Comparison of ENCODE assay signal across 34 cellular contexts in genomic region chrX:116246261-116246660, GRCh38.
A peak's percentile ranks its signal among the peaks of the same experiment; 100 is the strongest.
DNase-seq lines count a peak whose midpoint lies in the region; ATAC-seq, FAIRE-seq and TF ChIP-seq lines count a peak whose summit lies in the region.
"Had no signal": no experiment of that assay in that cellular context is flagged by ENCODE, and none has a peak within 500 bp of the region (broad histone marks: within the 10 kb centered on the region; RNA-seq: fewer than 3 reads in every experiment).

No MANE protein-coding gene starts in this region.

- H3K27me3 ChIP-seq in breast epithelium (no peaks in the 10 kb centered on the region), astrocyte (ENCODE audit: insufficient read depth, low read length) (no peaks in the 10 kb centered on the region)
- H3K27me3 ChIP-seq: adrenal gland, cardiac muscle cell, gastrocnemius medialis, ovary, upper lobe of left lung had no signal

- peak overlapping the region; percentile 33 for H3K4me2 ChIP-seq in astrocyte (ENCODE audit: low read length)
- H3K4me2 ChIP-seq: KMS-11 had no signal

- H3K36me3 Mint-ChIP-seq in MCF 10A (ENCODE audit: insufficient read depth, unreplicated experiment) (no peaks in the 10 kb centered on the region), astrocyte (ENCODE audit: low read depth, unreplicated experiment) (no peaks in the 10 kb centered on the region)
- H3K36me3 Mint-ChIP-seq: memory B cell; stimulated activated memory B cell treated with anti-CD40 and anti-IgM and Interleukin-4, amounts not matched to agents 10 μg/mL and 1 μg/mL and 100 μg/mL, for 72 hours had no signal

- no peak for ATAC-seq in stimulated activated naive CD8-positive, alpha-beta T cell treated with anti-CD3 and anti-CD28 coated beads, Interleukin-15, amount 100 ng/mL, for 72 hours
- no peak for ATAC-seq in GM18502 (IDR thresholded peaks at IDR 0.05; ENCODE audit: poor library complexity, unreplicated experiment)
- ATAC-seq: activated CD8-positive, alpha-beta T cell treated with anti-CD3 and anti-CD28 coated beads, Interleukin-2, amount 10 ng/mL, durations not matched to agents 7 days and 5 days; gastrocnemius medialis; stimulated activated memory B cell treated with anti-CD40 and anti-IgM and Interleukin-4, amounts not matched to agents 10 μg/mL and 1 μg/mL and 100 μg/mL, for 72 hours had no signal

- H3K27ac ChIP-seq in breast epithelium, result no peak overlapping the region
- H3K27ac ChIP-seq in astrocyte (ENCODE audit: low read depth, low read length), result peak overlapping the region; percentile 26
- H3K27ac ChIP-seq: 22Rv1, adrenal gland, C4-2B, cardiac muscle cell, coronary artery, gastrocnemius medialis, HL-60, KMS-11, ovary, upper lobe of left lung, WERI-Rb-1 had no signal

- H3K36me3 ChIP-seq in breast epithelium (no peaks in the 10 kb centered on the region), astrocyte (ENCODE audit: insufficient read depth, low read length) (no peaks in the 10 kb centered on the region)
- H3K36me3 ChIP-seq: adrenal gland, cardiac muscle cell, gastrocnemius medialis, ovary, upper lobe of left lung, WERI-Rb-1 had no signal

- CTCF ChIA-PET in MCF 10A (lab: Yijun Ruan, JAX), result interaction anchor here (0.5 to 0.6 kb wide), 2 partner anchors 42 to 647 kb away, joined by 3 to 4 read pairs; no protein-coding TSS in a partner anchor

- POLR2A ChIA-PET in MCF 10A (lab: Yijun Ruan, JAX), result no interaction called here

- BruUV-seq in MCF 10A (replicated peaks; lab: Mats Ljungman, UMichigan), result no TSS peak

- H3K9me3 ChIP-seq in breast epithelium (peaks cover 3 to 5% of the 10 kb centered on the region in 2 donors), astrocyte (ENCODE audit: insufficient read depth, low read depth, low read length) (no peaks in the 10 kb centered on the region)
- H3K9me3 ChIP-seq: adrenal gland, gastrocnemius medialis, ovary, upper lobe of left lung had no signal

- DNase-seq in MCF 10A (ENCODE audit: unreplicated experiment) (peak; percentile 45), breast epithelium (ENCODE audit: low spot score in 2 of 2) (no peak), astrocyte (ENCODE audit: low read depth) (peak; percentile 22), fibroblast of the aortic adventitia (ENCODE audit: low read depth) (peak; percentile 26), NCI-H82 (lab: John Stamatoyannopoulos, UW) (no peak)
- DNase-seq in stimulated activated naive CD8-positive, alpha-beta T cell treated with anti-CD3 and anti-CD28 coated beads, Interleukin-15, amount 100 ng/mL, for 72 hours, result no peak
- DNase-seq in stimulated activated naive CD4-positive, alpha-beta T cell (lab: John Stamatoyannopoulos, UW), result no peak
- DNase-seq: activated CD4-positive, alpha-beta T cell treated with anti-CD3 and anti-CD28 coated beads for 4 hours; activated CD8-positive, alpha-beta T cell treated with anti-CD3 and anti-CD28 coated beads, Interleukin-2, amount 10 ng/mL, durations not matched to agents 7 days and 5 days; activated naive CD4-positive, alpha-beta T cell treated with anti-CD3 and anti-CD28 coated beads for 36 hours; adrenal gland; COR-L47; effector memory CD4-positive, alpha-beta T cell; erythroblast; gastrocnemius medialis; GF-D8; NCI-H1417 treated with DMSO at 0.1 percent for 48 hours; NCI-H2081 treated with DMSO at 0.1 percent for 48 hours; NCI-H226; NCI-H69; ovary; T1000; upper lobe of left lung; WERI-Rb-1 had no signal

- H3K4me1 ChIP-seq in breast epithelium (no peaks in the 10 kb centered on the region), astrocyte (ENCODE audit: insufficient read depth, low read length) (no peaks in the 10 kb centered on the region)
- H3K4me1 ChIP-seq: adrenal gland, gastrocnemius medialis, upper lobe of left lung had no signal

- TF ChIP-seq CTCF in MCF 10A (IDR thresholded peaks at IDR 0.05; ENCODE audit: unreplicated experiment) (no peak), breast epithelium (IDR thresholded peaks at IDR 0.05) (no peak), astrocyte (IDR thresholded peaks at IDR 0.05; ENCODE audit: insufficient read depth, low read depth, low read length) (no peak), fibroblast of the aortic adventitia (IDR thresholded peaks at IDR 0.05; ENCODE audit: insufficient read depth, low read length) (no peak)

- H3K27ac Mint-ChIP-seq in MCF 10A (ENCODE audit: low read depth, unreplicated experiment) (peak overlapping the region; percentile 88), astrocyte (ENCODE audit: unreplicated experiment) (peak overlapping the region; percentile 47)
- H3K27ac Mint-ChIP-seq in stimulated activated naive CD8-positive, alpha-beta T cell treated with anti-CD3 and anti-CD28 coated beads, Interleukin-15, amount 100 ng/mL, for 72 hours, result no peak overlapping the region
- H3K27ac Mint-ChIP-seq: activated CD8-positive, alpha-beta T cell treated with anti-CD3 and anti-CD28 coated beads, Interleukin-2, amount 10 ng/mL, durations not matched to agents 7 days and 5 days; activated naive CD4-positive, alpha-beta T cell treated with anti-CD3 and anti-CD28 coated beads for 36 hours; memory B cell; stimulated activated memory B cell treated with anti-CD40 and anti-IgM and Interleukin-4, amounts not matched to agents 10 μg/mL and 1 μg/mL and 100 μg/mL, for 72 hours had no signal

- no peak for FAIRE-seq in astrocyte (lab: Jason Lieb, UNC)

- intact Hi-C loops in MCF 10A (cut with micrococcal nuclease), result no loop called here
- intact Hi-C loops in breast epithelium (cut with DNase I; ENCODE audit: low total_unique reads), result no loop called here

- H3K4me3 ChIP-seq in breast epithelium (no peak overlapping the region), astrocyte (ENCODE audit: insufficient read depth, low read depth, low read length) (no peak overlapping the region), fibroblast of the aortic adventitia (ENCODE audit: low read depth, low read length) (no peak overlapping the region)
- H3K4me3 ChIP-seq: adrenal gland, cardiac muscle cell, coronary artery, gastrocnemius medialis, ovary, upper lobe of left lung had no signal

- no peaks in the 10 kb centered on the region for H3K79me2 ChIP-seq in astrocyte (ENCODE audit: insufficient read depth, low read length)

- no peaks in the 10 kb centered on the region for H4K20me1 ChIP-seq in astrocyte (ENCODE audit: insufficient read depth, low read length)

- H3K4me3 Mint-ChIP-seq in MCF 10A (ENCODE audit: unreplicated experiment) (no peak overlapping the region), astrocyte (ENCODE audit: unreplicated experiment) (no peak overlapping the region)
- H3K4me3 Mint-ChIP-seq in stimulated activated naive CD8-positive, alpha-beta T cell treated with anti-CD3 and anti-CD28 coated beads, Interleukin-15, amount 100 ng/mL, for 72 hours, result no peak overlapping the region
- H3K4me3 Mint-ChIP-seq: activated CD8-positive, alpha-beta T cell treated with anti-CD3 and anti-CD28 coated beads, Interleukin-2, amount 10 ng/mL, durations not matched to agents 7 days and 5 days; activated naive CD4-positive, alpha-beta T cell treated with anti-CD3 and anti-CD28 coated beads for 36 hours; memory B cell; neural crest cell; stimulated activated memory B cell treated with anti-CD40 and anti-IgM and Interleukin-4, amounts not matched to agents 10 μg/mL and 1 μg/mL and 100 μg/mL, for 72 hours had no signal

- H3K9me3 Mint-ChIP-seq in MCF 10A (ENCODE audit: unreplicated experiment) (peaks cover 18% of the 10 kb centered on the region), astrocyte (ENCODE audit: unreplicated experiment) (peaks cover 8% of the 10 kb centered on the region)
- peaks cover 0 to 14% of the 10 kb centered on the region in 2 donors for H3K9me3 Mint-ChIP-seq in stimulated activated naive CD8-positive, alpha-beta T cell treated with anti-CD3 and anti-CD28 coated beads, Interleukin-15, amount 100 ng/mL, for 72 hours
- H3K9me3 Mint-ChIP-seq: activated naive CD4-positive, alpha-beta T cell treated with anti-CD3 and anti-CD28 coated beads for 36 hours; memory B cell had no signal

- H3K4me1 Mint-ChIP-seq in MCF 10A (ENCODE audit: insufficient read depth, unreplicated experiment), result peaks cover 5% of the 10 kb centered on the region
- peaks cover 2% of the 10 kb centered on the region for H3K4me1 Mint-ChIP-seq in astrocyte (ENCODE audit: low read depth, unreplicated experiment)
- H3K4me1 Mint-ChIP-seq in stimulated activated naive CD8-positive, alpha-beta T cell treated with anti-CD3 and anti-CD28 coated beads, Interleukin-15, amount 100 ng/mL, for 72 hours, result no peaks in the 10 kb centered on the region
- H3K4me1 Mint-ChIP-seq: memory B cell; neural crest cell; stimulated activated memory B cell treated with anti-CD40 and anti-IgM and Interleukin-4, amounts not matched to agents 10 μg/mL and 1 μg/mL and 100 μg/mL, for 72 hours had no signal

- no peak for TF ChIP-seq POLR2A in breast epithelium (IDR thresholded peaks at IDR 0.05)

- H3K9ac ChIP-seq in astrocyte (ENCODE audit: low read length), result no peak overlapping the region
- H3K9ac ChIP-seq: KMS-11 had no signal

- no peak overlapping the region for H2AFZ ChIP-seq in astrocyte (ENCODE audit: low read depth, low read length)

- H3K27me3 Mint-ChIP-seq in MCF 10A (ENCODE audit: insufficient read depth, unreplicated experiment) (peaks cover 28% of the 10 kb centered on the region), astrocyte (ENCODE audit: low read depth, unreplicated experiment) (no peaks in the 10 kb centered on the region)
- no peaks in the 10 kb centered on the region for H3K27me3 Mint-ChIP-seq in stimulated activated naive CD8-positive, alpha-beta T cell treated with anti-CD3 and anti-CD28 coated beads, Interleukin-15, amount 100 ng/mL, for 72 hours
- H3K27me3 Mint-ChIP-seq: memory B cell; stimulated activated memory B cell treated with anti-CD40 and anti-IgM and Interleukin-4, amounts not matched to agents 10 μg/mL and 1 μg/mL and 100 μg/mL, for 72 hours had no signal

Comparison
In these comparisons a context has a peak if more than half of its experiments do, and no peak if none do; other contexts are left out.
1. DNase-seq: peak in MCF 10A (single experiment), astrocyte (single experiment) and fibroblast of the aortic adventitia (single experiment); none in breast epithelium (0 of 2), stimulated activated naive CD8-positive, alpha-beta T cell treated with anti-CD3 and anti-CD28 coated beads, Interleukin-15, amount 100 ng/mL, for 72 hours (0 of 2), stimulated activated naive CD4-positive, alpha-beta T cell (0 of 6) and NCI-H82 (single experiment).
2. H3K27ac Mint-ChIP-seq: peak in MCF 10A (single experiment) and astrocyte (single experiment); none in stimulated activated naive CD8-positive, alpha-beta T cell treated with anti-CD3 and anti-CD28 coated beads, Interleukin-15, amount 100 ng/mL, for 72 hours (0 of 2).